13 cellular contexts compared by ENCODE assay signal in the genomic region with DNA sequence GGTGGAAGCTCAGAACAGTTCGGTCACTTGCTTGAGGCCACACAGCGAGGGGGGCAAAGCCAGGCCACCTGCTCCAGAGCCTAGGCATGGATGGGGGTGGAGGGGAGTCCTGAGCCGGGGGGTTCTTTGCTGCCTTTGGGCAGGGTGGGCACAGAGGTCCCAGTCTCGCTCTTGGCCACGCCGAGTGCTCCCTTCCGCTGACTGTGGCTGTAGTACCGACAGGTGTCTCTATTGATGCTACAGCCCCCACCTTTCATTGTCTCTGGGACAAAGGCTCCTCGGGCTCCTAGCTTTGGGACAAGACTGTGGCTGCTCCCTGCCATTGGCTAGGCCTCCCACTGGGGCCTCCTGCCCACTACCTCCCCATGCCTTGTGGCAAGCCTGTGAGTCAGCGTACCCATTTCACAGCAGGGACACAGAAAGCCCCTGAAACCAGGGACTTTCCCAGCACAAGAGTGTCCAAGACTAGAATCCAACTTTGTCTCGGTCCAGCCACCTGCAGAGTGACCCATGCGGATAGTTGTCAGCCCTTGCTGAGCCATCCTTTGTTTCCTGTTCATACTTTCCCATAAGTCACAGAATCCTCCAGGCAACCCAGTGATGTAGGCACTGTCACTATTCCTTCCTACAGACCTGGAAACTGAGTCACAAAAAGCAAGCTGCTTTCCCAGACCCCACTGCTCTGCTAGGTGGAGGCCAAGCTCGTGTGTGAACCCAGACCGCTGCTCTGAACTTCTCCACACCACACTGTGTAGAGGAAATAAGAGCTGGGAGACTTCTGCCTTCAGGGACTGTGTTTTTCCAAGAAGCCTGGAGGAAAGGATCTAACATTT. TPM values are rescaled to one million over a fixed set of nuclear protein-coding genes. Genes with fewer than 3 reads are reported as not detected.
DNase-seq lines count a peak whose midpoint lies in the region; ATAC-seq and TF ChIP-seq lines count a peak whose summit lies in the region.
"Had no signal": no experiment of that assay in that cellular context is flagged by ENCODE, and none has a peak within 500 bp of the region (broad histone marks: within the 10 kb centered on the region; RNA-seq: fewer than 3 reads in every experiment).

No MANE protein-coding gene starts in this region.

- CTCF ChIA-PET in CD8-positive, alpha-beta memory T cell (lab: Charles Lee): interaction anchor here (1.1 to 1.6 kb wide), 2 partner anchors 14 to 19 kb away, joined by 3 to 6 read pairs; no protein-coding TSS in a partner anchor

- H3K4me1 ChIP-seq in CD8-positive, alpha-beta memory T cell (ENCODE audit: insufficient read depth, low read length): peaks cover 29% of the 10 kb centered on the region
- H3K4me1 ChIP-seq: prostate gland had no signal

- TF ChIP-seq CTCF in HFFc6 (IDR thresholded peaks at IDR 0.05) (no peak), GM10266 (IDR thresholded peaks at IDR 0.05; ENCODE audit: control insufficient read depth, insufficient read depth, low read depth, missing control alignments) (no peak)

- peak overlapping the region in 7 of 8 donors; percentile 13 to 89 (median 47) for H3K27ac Mint-ChIP-seq in CD8-positive, alpha-beta memory T cell
- H3K27ac Mint-ChIP-seq in HFFc6: peak overlapping the region; percentile 88
- H3K27ac Mint-ChIP-seq in naive thymus-derived CD8-positive, alpha-beta T cell: peak overlapping the region in 6 of 10 donors; percentile 40 to 90 (median 82)

- no peaks in the 10 kb centered on the region for H3K36me3 ChIP-seq in CD8-positive, alpha-beta memory T cell (ENCODE audit: insufficient read depth, low read length)
- H3K36me3 ChIP-seq: prostate gland, vagina had no signal

- no peak overlapping the region for H3K27ac ChIP-seq in CD8-positive, alpha-beta memory T cell (ENCODE audit: low read depth, low read length)
- H3K27ac ChIP-seq: prostate gland, vagina had no signal

- H3K4me1 Mint-ChIP-seq in CD8-positive, alpha-beta memory T cell: peaks cover 23 to 30% (median 30%) of the 10 kb centered on the region in 3 donors
- H3K4me1 Mint-ChIP-seq in HFFc6 (ENCODE audit: low read depth): peaks cover 44% of the 10 kb centered on the region
- H3K4me1 Mint-ChIP-seq in naive thymus-derived CD8-positive, alpha-beta T cell: peaks cover 28 to 40% (median 34%) of the 10 kb centered on the region in 4 donors

- H3K36me3 Mint-ChIP-seq in CD8-positive, alpha-beta memory T cell: no peaks in the 10 kb centered on the region
- H3K36me3 Mint-ChIP-seq in HFFc6 (ENCODE audit: low read depth): peaks cover 16% of the 10 kb centered on the region
- no peaks in the 10 kb centered on the region for H3K36me3 Mint-ChIP-seq in naive thymus-derived CD8-positive, alpha-beta T cell

- H3K9me3 ChIP-seq in CD8-positive, alpha-beta memory T cell (ENCODE audit: low read length): no peaks in the 10 kb centered on the region
- H3K9me3 ChIP-seq: prostate gland, vagina had no signal

- POLR2A ChIA-PET in CD8-positive, alpha-beta memory T cell (lab: Charles Lee): no interaction called here
- POLR2A ChIA-PET in naive thymus-derived CD8-positive, alpha-beta T cell (lab: Charles Lee): interaction anchor here (1.0 to 6.4 kb wide), 5 partner anchors 13 to 25 kb away, joined by 3 to 43 read pairs (median 3); partner anchors contain the start of gene MYEOV

- H3K9me3 Mint-ChIP-seq in CD8-positive, alpha-beta memory T cell: no peaks in the 10 kb centered on the region
- no peaks in the 10 kb centered on the region for H3K9me3 Mint-ChIP-seq in HFFc6
- no peaks in the 10 kb centered on the region for H3K9me3 Mint-ChIP-seq in naive thymus-derived CD8-positive, alpha-beta T cell

- no peak for DNase-seq in CD8-positive, alpha-beta memory T cell
- DNase-seq in HFFc6 (no peak), mucosa of gallbladder (ENCODE audit: low spot score) (no peak), GM10266 (ENCODE audit: extremely low spot score) (no peak), DMS53 (lab: John Stamatoyannopoulos, UW) (no peak)
- DNase-seq in activated CD8-positive, alpha-beta memory T cell treated with anti-CD3 and anti-CD28 coated beads, Interleukin-2, amount 50 U/mL, for 48 hours: peak; percentile 61
- no peak for DNase-seq in naive thymus-derived CD8-positive, alpha-beta T cell
- DNase-seq: effector CD4-positive, alpha-beta T cell; left ventricle myocardium superior; NCI-H2107 had no signal

- peak; percentile 30 to 36 for ATAC-seq in naive thymus-derived CD8-positive, alpha-beta T cell
- ATAC-seq in HG03159 (IDR thresholded peaks at IDR 0.05; ENCODE audit: unreplicated experiment): no peak

- H3K4me3 ChIP-seq in CD8-positive, alpha-beta memory T cell (ENCODE audit: low read length): peak overlapping the region; percentile 29
- H3K4me3 ChIP-seq: prostate gland, vagina had no signal

- peaks cover 0 to 2% of the 10 kb centered on the region in 2 donors for H3K27me3 Mint-ChIP-seq in CD8-positive, alpha-beta memory T cell
- no peaks in the 10 kb centered on the region; the same call in 1 of the 2 replicates for H3K27me3 Mint-ChIP-seq in HFFc6 (ENCODE audit: insufficient read depth)
- peaks cover 0 to 4% (median 0%) of the 10 kb centered on the region in 5 donors for H3K27me3 Mint-ChIP-seq in naive thymus-derived CD8-positive, alpha-beta T cell

- H3K4me3 Mint-ChIP-seq in CD8-positive, alpha-beta memory T cell: peak overlapping the region in 5 of 7 donors; percentile 29 to 87 (median 66)
- no peak overlapping the region for H3K4me3 Mint-ChIP-seq in HFFc6
- H3K4me3 Mint-ChIP-seq in naive thymus-derived CD8-positive, alpha-beta T cell: peak overlapping the region in 9 of 10 donors; percentile 9 to 79 (median 72)

- H3K27me3 ChIP-seq in CD8-positive, alpha-beta memory T cell (ENCODE audit: insufficient read depth, low read length, poor library complexity, severe bottlenecking): no peaks in the 10 kb centered on the region
- H3K27me3 ChIP-seq: vagina had no signal

RNA-seq across cellular contexts. Expression of gene MYEOV, which starts 17.2 kb away (rescaled TPM):
- under 1 TPM in 1 of 2 experiments, not detected in 1; 0.89 TPM for total RNA-seq in CD8-positive, alpha-beta memory T cell
- not detected for polyA plus RNA-seq in CD8-positive, alpha-beta memory T cell
- 10 to 100 TPM; 55.5 to 93.3 (median 79.9) TPM for total RNA-seq in HFFc6 (2021; fragmentation: NEBNext Ultra II Directional; extraction: Animal tissue kit (Norgen Biotek cat#: 25700))
- total RNA-seq in naive thymus-derived CD8-positive, alpha-beta T cell: not detected
- polyA plus RNA-seq in naive thymus-derived CD8-positive, alpha-beta T cell: not detected
- 0.72 TPM for total RNA-seq in mucosa of gallbladder
- total RNA-seq: left ventricle myocardium superior had no signal

Comparison
In these comparisons a context has a peak if more than half of its experiments do, and no peak if none do; other contexts are left out.
1. RNA of gene MYEOV, which starts 17.2 kb away (total RNA-seq): 55.5 to 93.3 TPM in HFFc6; 0.89 TPM in CD8-positive, alpha-beta memory T cell, 0.72 TPM in mucosa of gallbladder (single experiment) and not detected in naive thymus-derived CD8-positive, alpha-beta T cell; every median in the first group is over 10 times any median in the second.
2. Peak in every context shown above with its lines, with median percentiles within 50 percentile points of each other: H3K27ac Mint-ChIP-seq.